8 cellular contexts compared by ENCODE assay signal in the genomic region with DNA sequence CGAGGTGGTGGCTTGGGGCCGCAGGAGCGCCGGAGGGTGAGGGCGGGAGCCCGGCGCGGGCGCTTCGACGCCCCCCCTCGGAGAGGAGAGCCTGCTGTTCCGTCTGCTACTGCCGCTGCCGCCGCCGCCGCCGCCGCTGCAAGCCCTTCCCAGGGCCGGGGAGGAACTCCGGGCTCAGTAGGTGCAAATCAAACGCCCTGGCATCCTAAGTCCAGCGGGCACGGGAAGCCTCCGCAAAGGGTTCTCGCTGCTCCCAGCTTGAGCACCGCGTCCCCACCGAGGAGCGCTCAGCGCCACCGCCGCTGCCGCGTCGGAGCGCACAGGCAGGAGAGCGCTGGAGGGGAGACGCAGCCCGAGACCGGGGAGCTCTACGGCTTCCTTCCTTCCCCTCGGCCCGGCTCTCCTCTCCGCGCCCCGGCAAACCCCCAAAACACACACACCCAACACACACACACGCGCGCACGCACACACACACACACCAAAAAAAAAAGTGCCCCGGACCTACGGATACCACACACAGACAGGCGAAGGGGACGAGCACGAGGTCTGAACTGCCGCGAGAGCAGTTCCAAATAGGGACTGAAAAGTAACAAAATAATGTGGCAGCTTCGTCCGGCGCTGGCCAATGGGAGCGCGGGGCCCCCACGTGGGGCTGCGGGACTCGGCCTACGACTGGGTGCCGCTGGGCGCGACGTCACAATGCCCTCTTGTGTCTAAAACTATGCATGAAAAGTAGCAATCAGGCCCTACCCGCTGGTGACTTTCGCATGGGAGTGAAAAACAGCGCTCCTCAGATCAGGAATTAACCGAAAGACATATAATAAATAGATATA. TPM values are rescaled to one million over a fixed set of nuclear protein-coding genes. Genes with fewer than 3 reads are reported as not detected.
DNase-seq lines count a peak whose midpoint lies in the region; ATAC-seq and TF ChIP-seq lines count a peak whose summit lies in the region.

A gene (minus strand): TSS at position 581 of the 833 bp plus-strand sequence. CDS start 1,119 bp downstream, outside the sequence.

- peak within 1 kb of the TSS; percentile 91 to 100 (median 99) for H3K4me3 Mint-ChIP-seq in naive thymus-derived CD4-positive, alpha-beta T cell

- peaks cover 0 to 27% (median 4%) of the 10 kb centered on the region in 5 donors for H3K27me3 Mint-ChIP-seq in naive thymus-derived CD4-positive, alpha-beta T cell

- peak; percentile 46 for ATAC-seq in GM21825 (IDR thresholded peaks at IDR 0.05; ENCODE audit: unreplicated experiment)
- peak; percentile 72 for ATAC-seq in naive thymus-derived CD4-positive, alpha-beta T cell

- peak; percentile 16 for TF ChIP-seq CTCF in DOHH2 (IDR thresholded peaks at IDR 0.05; ENCODE audit: low read depth, low read length, poor library complexity, severe bottlenecking)

- H3K36me3 Mint-ChIP-seq in naive thymus-derived CD4-positive, alpha-beta T cell, result peaks cover 0 to 20% (median 4%) of the 10 kb centered on the region in 5 donors

- no peaks in the 10 kb centered on the region for H3K9me2 ChIP-seq in DOHH2 (replicated peaks; ENCODE audit: control insufficient read depth, low read length)

- H3K4me3 ChIP-seq in DOHH2 (ENCODE audit: low read length), result peak within 1 kb of the TSS; percentile 98
- H3K4me3 ChIP-seq in naive thymus-derived CD4-positive, alpha-beta T cell (ENCODE audit: low read length), result peak within 1 kb of the TSS; percentile 87

- H3K4me1 ChIP-seq in DOHH2 (ENCODE audit: control insufficient read depth, low read length), result peaks cover 63% of the 10 kb centered on the region
- H3K4me1 ChIP-seq in naive thymus-derived CD4-positive, alpha-beta T cell (ENCODE audit: control insufficient read depth in 2 of 2, insufficient read depth in 2 of 2, low read length in 2 of 2), result peaks cover 33 to 44% of the 10 kb centered on the region in 2 donors

- H3K79me2 ChIP-seq in DOHH2 (ENCODE audit: control insufficient read depth, low read length), result peaks cover 49% of the 10 kb centered on the region

- peak within 1 kb of the TSS; percentile 84 for H3K27ac ChIP-seq in DOHH2 (ENCODE audit: low read depth, low read length)
- peak within 1 kb of the TSS; percentile 87 for H3K27ac ChIP-seq in naive thymus-derived CD4-positive, alpha-beta T cell (ENCODE audit: low read depth, low read length)

- no peaks in the 10 kb centered on the region for H3K9me3 ChIP-seq in DOHH2 (ENCODE audit: control insufficient read depth, insufficient read depth, low read length)
- no peaks in the 10 kb centered on the region for H3K9me3 ChIP-seq in naive thymus-derived CD4-positive, alpha-beta T cell (ENCODE audit: control insufficient read depth in 2 of 3, low read length in 3 of 3)

- H3K4me1 Mint-ChIP-seq in naive thymus-derived CD4-positive, alpha-beta T cell, result peaks cover 34 to 62% (median 39%) of the 10 kb centered on the region in 7 donors

- CTCF ChIA-PET in naive thymus-derived CD4-positive, alpha-beta T cell (lab: Charles Lee), result interaction anchor here (0.6 to 1.6 kb wide), 5 partner anchors 18 to 395 kb away, joined by 3 to 6 read pairs (median 3); no protein-coding TSS in a partner anchor

- H3K4me2 ChIP-seq in DOHH2 (ENCODE audit: low read length), result peak within 1 kb of the TSS; percentile 82

- H3K9me3 Mint-ChIP-seq in naive thymus-derived CD4-positive, alpha-beta T cell, result peaks cover 0 to 9% (median 0%) of the 10 kb centered on the region in 11 donors

- peak within 1 kb of the TSS; percentile 96 to 100 (median 98) for H3K27ac Mint-ChIP-seq in naive thymus-derived CD4-positive, alpha-beta T cell

- H3K27me3 ChIP-seq in DOHH2 (ENCODE audit: control insufficient read depth, low read length), result peaks cover 18% of the 10 kb centered on the region
- H3K27me3 ChIP-seq in naive thymus-derived CD4-positive, alpha-beta T cell (ENCODE audit: control insufficient read depth in 2 of 2, insufficient read depth in 2 of 2, low read length in 2 of 2), result no peaks in the 10 kb centered on the region

- H3K36me3 ChIP-seq in DOHH2 (ENCODE audit: control insufficient read depth, low read length), result peaks cover 40% of the 10 kb centered on the region
- peaks cover 0 to 12% (median 0%) of the 10 kb centered on the region in 3 experiments for H3K36me3 ChIP-seq in naive thymus-derived CD4-positive, alpha-beta T cell (ENCODE audit: control insufficient read depth in 2 of 3, insufficient read depth in 3 of 3, low read length in 3 of 3)

- POLR2A ChIA-PET in naive thymus-derived CD4-positive, alpha-beta T cell (lab: Charles Lee), result interaction anchor here (0.6 to 6.9 kb wide), 27 partner anchors 11 to 644 kb away, joined by 3 to 61 read pairs (median 4); a partner anchor contains a TSS

- peak; percentile 98 for DNase-seq in Kasumi-1 (lab: John Stamatoyannopoulos, UW)
- peak; percentile 99 for DNase-seq in RPMI7951 (ENCODE audit: low read depth)
- peak; percentile 96 for DNase-seq in activated T-helper 1 cell treated with anti-CD3 and anti-CD28 coated beads, Interleukin-2, amount 50 U/mL, for 16 hours (ENCODE audit: low read depth in 1 of 2, low spot score in 1 of 2)
- peak; percentile 99 for DNase-seq in fibroblast of gingiva (ENCODE audit: low read depth)
- DNase-seq in naive thymus-derived CD4-positive, alpha-beta T cell, result peak; percentile 94 to 99 (median 98)
- DNase-seq in stimulated activated naive CD4-positive, alpha-beta T cell (lab: John Stamatoyannopoulos, UW), result peak; percentile 94 to 98 (median 98)

- intact Hi-C loops in naive thymus-derived CD4-positive, alpha-beta T cell (cut with micrococcal nuclease), result loop anchor here (2.0 to 5.0 kb wide), 7 partner anchors 369 to 1820 kb away; a partner anchor contains a TSS

- H4K20me1 ChIP-seq in DOHH2 (ENCODE audit: control insufficient read depth, insufficient read depth, low read depth, low read length), result peaks cover 19% of the 10 kb centered on the region

- peaks cover 13% of the 10 kb centered on the region for H3F3A ChIP-seq in DOHH2 (ENCODE audit: control insufficient read depth, insufficient read depth)

RNA-seq across cellular contexts. Expression of the gene that starts here (rescaled TPM):
- total RNA-seq in RPMI7951 (2014; rRNA removed; shearing (Covaris generic)), result 20.4 and 24.4 TPM in 2 replicates
- total RNA-seq in naive thymus-derived CD4-positive, alpha-beta T cell, result 100 to 1,000 TPM in 4 of 5 experiments, 10 to 100 TPM in 1; 84.5 to 183 (median 120) TPM
- 10 to 100 TPM; 15.2 to 41.4 TPM for polyA plus RNA-seq in naive thymus-derived CD4-positive, alpha-beta T cell

Comparison
In these comparisons a context has a peak if more than half of its experiments do, and no peak if none do; other contexts are left out.
1. Peak in every context shown above with its lines: DNase-seq, ATAC-seq, H3K4me3 ChIP-seq and H3K27ac ChIP-seq.